Comparison of ENCODE assay signal across 10 cellular contexts in genomic region chr10:77328272-77328816, GRCh38.
DNase-seq lines count a peak whose midpoint lies in the region; ATAC-seq lines count a peak whose summit lies in the region.
"Had no signal": no experiment of that assay in that cellular context is flagged by ENCODE, and none has a peak within 500 bp of the region (broad histone marks: within the 10 kb centered on the region; RNA-seq: fewer than 3 reads in every experiment).

No MANE protein-coding gene starts in this region.

- DNase-seq in NK-92 treated with Interleukin-12 subunit alpha and Interleukin-12 subunit beta, amount 100 ng/mL, for 24 hours (lab: John Stamatoyannopoulos, UW): peak; percentile 1
- no peak for DNase-seq in NK-92 (lab: John Stamatoyannopoulos, UW; ENCODE audit: unreplicated experiment)
- DNase-seq in HuH-7.5 (ENCODE audit: low spot score): peak; percentile 27
- peak; percentile 55 for DNase-seq in adipocyte (ENCODE audit: low read depth)
- DNase-seq in mesendoderm: peak; percentile 60
- DNase-seq in activated effector memory CD4-positive, alpha-beta T cell treated with Interleukin-2 at 50 U/mL for 16 hours: no peak
- no peak for DNase-seq in NCI-H1694 (lab: John Stamatoyannopoulos, UW)
- DNase-seq: dorsolateral prefrontal cortex had no signal

- H2BK5ac ChIP-seq in mesendoderm (ENCODE audit: low read length): no peak overlapping the region

- H3K4ac ChIP-seq in mesendoderm (ENCODE audit: low read depth, low read length): no peak overlapping the region

- H3K27ac ChIP-seq in mesendoderm (ENCODE audit: low read depth, low read length): no peak overlapping the region
- H3K27ac ChIP-seq: dorsolateral prefrontal cortex had no signal

- no peak overlapping the region for H2BK120ac ChIP-seq in mesendoderm (ENCODE audit: low read depth, low read length)

- no peaks in the 10 kb centered on the region for H3K27me3 ChIP-seq in adipocyte (replicated peaks; ENCODE audit: control insufficient read depth, insufficient read depth, low read length)
- no peaks in the 10 kb centered on the region for H3K27me3 ChIP-seq in mesendoderm (ENCODE audit: insufficient read depth, low read length, poor library complexity)
- H3K27me3 ChIP-seq: dorsolateral prefrontal cortex had no signal

- H3K18ac ChIP-seq in mesendoderm (ENCODE audit: low read length): no peak overlapping the region

- no peak overlapping the region for H2BK15ac ChIP-seq in mesendoderm (replicated peaks; ENCODE audit: low read depth)

- H3K36me3 ChIP-seq in adipocyte (ENCODE audit: control insufficient read depth, insufficient read depth, low read length, severe bottlenecking): no peaks in the 10 kb centered on the region
- no peaks in the 10 kb centered on the region for H3K36me3 ChIP-seq in mesendoderm (ENCODE audit: control insufficient read depth, insufficient read depth, low read length)

- no peaks in the 10 kb centered on the region for H3K9me3 ChIP-seq in adipocyte (ENCODE audit: control insufficient read depth, low read length)

- H3K9ac ChIP-seq in adipocyte (ENCODE audit: low read length) (no peak overlapping the region), mesendoderm (ENCODE audit: low read length) (no peak overlapping the region)

- no peak overlapping the region for H2AK5ac ChIP-seq in mesendoderm (ENCODE audit: low read length)

- H4K5ac ChIP-seq in mesendoderm (ENCODE audit: low read length): no peak overlapping the region

- no peaks in the 10 kb centered on the region for H3K79me2 ChIP-seq in mesendoderm (ENCODE audit: control insufficient read depth, insufficient read depth, low read length)

- H3K4me1 ChIP-seq in adipocyte (ENCODE audit: control insufficient read depth, insufficient read depth, low read length): no peaks in the 10 kb centered on the region
- peaks cover 5% of the 10 kb centered on the region for H3K4me1 ChIP-seq in mesendoderm (ENCODE audit: control insufficient read depth, low read depth, low read length)

- H3K56ac ChIP-seq in mesendoderm (ENCODE audit: low read length): no peak overlapping the region

- H4K8ac ChIP-seq in mesendoderm (ENCODE audit: low read depth, low read length): no peak overlapping the region

- no peak overlapping the region for H3K23ac ChIP-seq in mesendoderm (ENCODE audit: low read length)

- no peak overlapping the region for H3K4me2 ChIP-seq in mesendoderm (ENCODE audit: low read length)

- H3K79me1 ChIP-seq in mesendoderm (ENCODE audit: low read length): no peaks in the 10 kb centered on the region

- WGBS in mesendoderm (ENCODE audit: extremely low coverage, insufficient coverage, low lambda C conversion rate): no CpG with 5 or more reads among the region's 6 CpGs

- H3K4me3 ChIP-seq in adipocyte (ENCODE audit: low read length) (no peak overlapping the region), mesendoderm (ENCODE audit: low read length) (no peak overlapping the region)
- H3K4me3 ChIP-seq: dorsolateral prefrontal cortex had no signal

- no peak for ATAC-seq in HG03139 (IDR thresholded peaks at IDR 0.05; ENCODE audit: unreplicated experiment)
- ATAC-seq: Panc1 had no signal

Comparison
In these comparisons a context has a peak if more than half of its experiments do, and no peak if none do; other contexts are left out.
1. DNase-seq: peak in NK-92 treated with Interleukin-12 subunit alpha and Interleukin-12 subunit beta, amount 100 ng/mL, for 24 hours (single experiment), HuH-7.5 (single experiment), adipocyte (single experiment) and mesendoderm (single experiment); none in NK-92 (single experiment), activated effector memory CD4-positive, alpha-beta T cell treated with Interleukin-2 at 50 U/mL for 16 hours (single experiment) and NCI-H1694 (single experiment).